ENCODE assay signal across 1 cellular context in the genomic region with DNA sequence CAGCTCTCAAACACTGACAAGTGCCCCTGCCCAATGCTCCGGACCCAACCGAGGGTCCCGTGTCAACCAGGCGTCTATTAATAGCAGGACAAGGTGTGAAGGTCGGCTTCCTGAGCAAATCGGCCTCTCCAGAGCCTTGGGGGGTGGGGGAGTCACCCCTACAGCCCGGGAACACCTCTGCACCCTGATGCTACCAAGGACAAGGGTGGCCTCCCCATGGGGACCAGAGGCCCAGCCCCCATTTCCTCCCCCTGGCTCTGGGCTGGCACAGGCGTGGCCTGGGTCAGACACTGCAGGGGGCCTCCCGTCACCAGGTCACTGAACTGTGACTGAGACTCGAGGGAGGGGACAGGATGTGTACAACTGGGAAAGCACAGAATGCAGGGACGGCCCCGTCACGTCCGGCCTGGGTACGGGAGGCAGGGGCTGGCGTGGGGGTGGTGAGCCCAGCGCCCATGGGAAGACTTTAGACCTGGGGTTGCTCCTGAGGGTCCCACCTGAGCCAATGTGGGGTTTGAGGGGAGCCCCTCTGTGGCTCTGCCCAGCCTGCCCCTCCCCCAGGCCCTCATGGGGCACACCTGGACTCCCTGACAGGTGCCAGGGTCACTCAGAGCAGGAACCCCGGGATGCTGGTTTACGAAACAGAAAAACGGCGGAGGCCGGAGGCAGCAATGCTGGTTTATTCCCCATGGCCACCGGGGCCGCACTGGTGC.
TF ChIP-seq lines count a peak whose summit lies in the region.

No MANE protein-coding gene starts in this region.

TF ChIP-seq in HepG2, 621 proteins besides CTCF, POLR2A, EP300 and RAD21 (continued from another document and continues in another):
- TF ChIP-seq ZNF253 (CRISPR knock-in tag; IDR thresholded peaks at IDR 0.05; ENCODE audit: borderline replicate concordance) (peak; percentile 71; the same call in 1 of the 2 replicates), ZNF557 (CRISPR knock-in tag; IDR thresholded peaks at IDR 0.05) (peak; percentile 8; the same call in 1 of the 2 replicates), ZSCAN29 (CRISPR knock-in tag; conservative IDR thresholded peaks at IDR 0.05) (peak; percentile 76; the same call in 1 of the 2 replicates), ZNF280B (CRISPR knock-in tag; IDR thresholded peaks at IDR 0.05; ENCODE audit: borderline replicate concordance) (peak; percentile 93; the same call in 1 of the 2 replicates), ZNF318 (CRISPR knock-in tag; IDR thresholded peaks at IDR 0.05) (no peak), FOXA1 (IDR thresholded peaks at IDR 0.05) (no peak), FOXA1 (CRISPR knock-in tag; IDR thresholded peaks at IDR 0.05) (peak; percentile 98), HMG20B (CRISPR knock-in tag; conservative IDR thresholded peaks at IDR 0.05) (peak; percentile 89), CBX5 (CRISPR knock-in tag; IDR thresholded peaks at IDR 0.05; ENCODE audit: borderline replicate concordance) (peak; percentile 22; the same call in 1 of the 2 replicates), THYN1 (CRISPR knock-in tag; IDR thresholded peaks at IDR 0.05; ENCODE audit: borderline replicate concordance, low read depth) (no peak), SP4 (CRISPR knock-in tag; IDR thresholded peaks at IDR 0.05) (peak; percentile 76), NRL (CRISPR knock-in tag; IDR thresholded peaks at IDR 0.05; ENCODE audit: borderline replicate concordance) (peak; percentile 15; the same call in 1 of the 2 replicates), FOXP1 (IDR thresholded peaks at IDR 0.05) (peak; percentile 55; the same call in 1 of the 2 replicates), FOXP1 (CRISPR knock-in tag; IDR thresholded peaks at IDR 0.05) (peak; percentile 86), SOX6 (IDR thresholded peaks at IDR 0.05) (no peak), SOX6 (CRISPR knock-in tag; IDR thresholded peaks at IDR 0.05) (peak; percentile 74), ZNF326 (CRISPR knock-in tag; IDR thresholded peaks at IDR 0.05; ENCODE audit: borderline replicate concordance) (0 out of 2 replicates have a peak, but pooled peaks have one; percentile 72), ARNTL (CRISPR knock-in tag; IDR thresholded peaks at IDR 0.05) (peak; percentile 79), ISX (CRISPR knock-in tag; conservative IDR thresholded peaks at IDR 0.05) (no peak), ARHGAP35 (CRISPR knock-in tag; IDR thresholded peaks at IDR 0.05; ENCODE audit: borderline replicate concordance) (peak; percentile 96), ZFYVE20 (CRISPR knock-in tag; IDR thresholded peaks at IDR 0.05; ENCODE audit: borderline replicate concordance, low read depth) (no peak; the same call in 1 of the 2 replicates), DNMT3B (CRISPR knock-in tag; conservative IDR thresholded peaks at IDR 0.05) (0 out of 2 replicates have a peak, but pooled peaks have one; percentile 33), HNF1B (CRISPR knock-in tag; IDR thresholded peaks at IDR 0.05) (peak; percentile 95), POLR2G (IDR thresholded peaks at IDR 0.05; ENCODE audit: low read depth, low read length) (peak; percentile 78), ZNF792 (CRISPR knock-in tag; IDR thresholded peaks at IDR 0.05) (peak; percentile 69; the same call in 1 of the 2 replicates), AGO2 (optimal IDR thresholded peaks at IDR 0.05; ENCODE audit: low read depth, low read length) (peak; percentile 86), NONO (IDR thresholded peaks at IDR 0.05) (no peak), NONO (CRISPR knock-in tag; conservative IDR thresholded peaks at IDR 0.05) (peak; percentile 89), ZNF317 (CRISPR knock-in tag; IDR thresholded peaks at IDR 0.05) (peak; percentile 79), RFXAP (CRISPR knock-in tag; IDR thresholded peaks at IDR 0.05; ENCODE audit: borderline replicate concordance) (no peak), TARDBP (CRISPR knock-in tag; IDR thresholded peaks at IDR 0.05) (peak; percentile 73; the same call in 1 of the 2 replicates), GATAD2A (CRISPR knock-in tag; IDR thresholded peaks at IDR 0.05) (peak; percentile 94), MTF1 (CRISPR knock-in tag; IDR thresholded peaks at IDR 0.05) (no peak), TOPORS (CRISPR knock-in tag; IDR thresholded peaks at IDR 0.05) (peak; percentile 70; the same call in 1 of the 2 replicates), ZNF296 (CRISPR knock-in tag; conservative IDR thresholded peaks at IDR 0.05) (no peak), JUNB (CRISPR knock-in tag; IDR thresholded peaks at IDR 0.05; ENCODE audit: borderline replicate concordance) (no peak), MXD1 (CRISPR knock-in tag; IDR thresholded peaks at IDR 0.05) (peak; percentile 59), ZNF772 (CRISPR knock-in tag; IDR thresholded peaks at IDR 0.05) (peak; percentile 93)
- TF ChIP-seq, protein P1, sequence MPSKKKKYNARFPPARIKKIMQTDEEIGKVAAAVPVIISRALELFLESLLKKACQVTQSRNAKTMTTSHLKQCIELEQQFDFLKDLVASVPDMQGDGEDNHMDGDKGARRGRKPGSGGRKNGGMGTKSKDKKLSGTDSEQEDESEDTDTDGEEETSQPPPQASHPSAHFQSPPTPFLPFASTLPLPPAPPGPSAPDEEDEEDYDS (CRISPR knock-in tag; IDR thresholded peaks at IDR 0.05), result peak; percentile 85
- TF ChIP-seq, protein P2, sequence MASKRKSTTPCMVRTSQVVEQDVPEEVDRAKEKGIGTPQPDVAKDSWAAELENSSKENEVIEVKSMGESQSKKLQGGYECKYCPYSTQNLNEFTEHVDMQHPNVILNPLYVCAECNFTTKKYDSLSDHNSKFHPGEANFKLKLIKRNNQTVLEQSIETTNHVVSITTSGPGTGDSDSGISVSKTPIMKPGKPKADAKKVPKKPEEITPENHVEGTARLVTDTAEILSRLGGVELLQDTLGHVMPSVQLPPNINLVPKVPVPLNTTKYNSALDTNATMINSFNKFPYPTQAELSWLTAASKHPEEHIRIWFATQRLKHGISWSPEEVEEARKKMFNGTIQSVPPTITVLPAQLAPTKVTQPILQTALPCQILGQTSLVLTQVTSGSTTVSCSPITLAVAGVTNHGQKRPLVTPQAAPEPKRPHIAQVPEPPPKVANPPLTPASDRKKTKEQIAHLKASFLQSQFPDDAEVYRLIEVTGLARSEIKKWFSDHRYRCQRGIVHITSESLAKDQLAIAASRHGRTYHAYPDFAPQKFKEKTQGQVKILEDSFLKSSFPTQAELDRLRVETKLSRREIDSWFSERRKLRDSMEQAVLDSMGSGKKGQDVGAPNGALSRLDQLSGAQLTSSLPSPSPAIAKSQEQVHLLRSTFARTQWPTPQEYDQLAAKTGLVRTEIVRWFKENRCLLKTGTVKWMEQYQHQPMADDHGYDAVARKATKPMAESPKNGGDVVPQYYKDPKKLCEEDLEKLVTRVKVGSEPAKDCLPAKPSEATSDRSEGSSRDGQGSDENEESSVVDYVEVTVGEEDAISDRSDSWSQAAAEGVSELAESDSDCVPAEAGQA (IDR thresholded peaks at IDR 0.05; ENCODE audit: low read depth), result peak; percentile 57; the same call in 1 of the 2 replicates
- TF ChIP-seq, protein P2 (CRISPR knock-in tag; IDR thresholded peaks at IDR 0.05; ENCODE audit: borderline replicate concordance), result no peak
